1 cellular context compared by ENCODE assay signal in genomic region chr20:22456109-22456508, GRCh38.
TF ChIP-seq lines count a peak whose summit lies in the region.

No MANE protein-coding gene starts in this region.

TF ChIP-seq in GM23338, 12 proteins besides CTCF, POLR2A, EP300 and RAD21 (continued from another document):
- TF ChIP-seq ZNF462 (CRISPR knock-in tag; IDR thresholded peaks at IDR 0.05) (no peak), POLR2AphosphoS5 (IDR thresholded peaks at IDR 0.05; ENCODE audit: low read depth) (no peak), ETS1 (IDR thresholded peaks at IDR 0.05) (no peak)
